In genomic region chr7:51104278-51104677, GRCh38 we compare ENCODE assay signal across 7 cellular contexts.
"Had no signal": no experiment of that assay in that cellular context is flagged by ENCODE, and none has a peak within 500 bp of the region (broad histone marks: within the 10 kb centered on the region; RNA-seq: fewer than 3 reads in every experiment).

No MANE protein-coding gene starts in this region.

- H3K9me3 Mint-ChIP-seq: GM23338, IgD-negative memory B cell had no signal

- FAIRE-seq: HTR-8/SVneo had no signal

- H3K36me3 Mint-ChIP-seq: IgD-negative memory B cell had no signal

- H3K4me2 ChIP-seq: GM23338 had no signal

- H3K36me3 ChIP-seq: HAP-1 had no signal

- DNase-seq: H7, KG1 had no signal

- H2AFZ ChIP-seq: GM23338 had no signal

- H3K9me3 ChIP-seq: HAP-1 had no signal

- H3K27ac Mint-ChIP-seq: GM23338 had no signal

- H3K4me3 Mint-ChIP-seq: GM23338, IgD-negative memory B cell had no signal

- ATAC-seq: GM23338, HCT116 had no signal

- H3K4me1 Mint-ChIP-seq: IgD-negative memory B cell had no signal

- H3K4me1 ChIP-seq: HAP-1 had no signal

- H3K4me3 ChIP-seq: GM23338, HAP-1 had no signal
